In genomic region chr4:95193391-95194224, GRCh38 we compare ENCODE assay signal across 16 cellular contexts.
DNase-seq lines count a peak whose midpoint lies in the region; ATAC-seq and TF ChIP-seq lines count a peak whose summit lies in the region.
"Had no signal": no experiment of that assay in that cellular context is flagged by ENCODE, and none has a peak within 500 bp of the region (broad histone marks: within the 10 kb centered on the region; RNA-seq: fewer than 3 reads in every experiment).

No MANE protein-coding gene starts in this region.

- DNase-seq in DND-41: no peak
- peak in 36 of 42 donors; percentile 8 to 76 (median 48) for DNase-seq in head of caudate nucleus
- no peak for DNase-seq in trophoblast cell
- no peak for DNase-seq in HEK293T (ENCODE audit: extremely low spot score)
- no peak for DNase-seq in T-helper 1 cell
- DNase-seq: AML-193; cortex of kidney; NCI-H187 treated with DMSO at 0.1 percent for 48 hours; sigmoid colon; stimulated activated CD4-positive, alpha-beta T cell treated with anti-CD3 and anti-CD28 coated beads, Interleukin-4, amount 100 ng/mL, for 1 hour had no signal

- H3K4ac ChIP-seq in trophoblast cell (ENCODE audit: low read depth, low read length): no peak overlapping the region

- H3K79me2 ChIP-seq in DND-41 (ENCODE audit: insufficient read depth, low read length) (no peaks in the 10 kb centered on the region), trophoblast cell (ENCODE audit: control insufficient read depth, insufficient read depth, low read length, poor library complexity) (no peaks in the 10 kb centered on the region)

- WGBS in trophoblast cell (ENCODE audit: extremely low coverage, insufficient coverage, insufficient read length): no CpG with 5 or more reads among the region's 22 CpGs

- TF ChIP-seq CTCF in DND-41 (IDR thresholded peaks at IDR 0.05; ENCODE audit: borderline replicate concordance, extremely low read depth, low read length, poor library complexity, severe bottlenecking): no peak

- H3K23ac ChIP-seq in trophoblast cell (ENCODE audit: low read length): no peak overlapping the region

- POLR2A ChIA-PET in HEK293T (lab: Yijun Ruan, JAX): no interaction called here

- H4K12ac ChIP-seq in trophoblast cell (ENCODE audit: low read depth, low read length): no peak overlapping the region

- H3K9ac ChIP-seq in DND-41 (ENCODE audit: low read depth, low read length) (no peak overlapping the region), trophoblast cell (ENCODE audit: low read length) (no peak overlapping the region)

- no peak overlapping the region for H2AK5ac ChIP-seq in trophoblast cell (ENCODE audit: low read length)

- H4K8ac ChIP-seq in trophoblast cell (ENCODE audit: low read depth, low read length): no peak overlapping the region

- H3K27me3 ChIP-seq in DND-41 (ENCODE audit: insufficient read depth, low read length, poor library complexity): no peaks in the 10 kb centered on the region
- H3K27me3 ChIP-seq in trophoblast cell (ENCODE audit: insufficient read depth, low read length): no peaks in the 10 kb centered on the region
- H3K27me3 ChIP-seq: sigmoid colon, suprapubic skin had no signal

- H3K36me3 ChIP-seq in DND-41 (ENCODE audit: insufficient read depth, low read length): no peaks in the 10 kb centered on the region
- H3K36me3 ChIP-seq in trophoblast cell (ENCODE audit: control insufficient read depth in 1 of 2, insufficient read depth in 2 of 2, low read length in 2 of 2): peaks cover 10 to 18% of the 10 kb centered on the region in 2 experiments
- H3K36me3 ChIP-seq: gastroesophageal sphincter, sigmoid colon, suprapubic skin had no signal

- no peak overlapping the region for H2BK12ac ChIP-seq in trophoblast cell (ENCODE audit: low read length)

- ATAC-seq in DND-41 (ENCODE audit: insufficient read depth, low read depth) (no peak), HG02852 (IDR thresholded peaks at IDR 0.05; ENCODE audit: unreplicated experiment) (no peak)
- ATAC-seq: gastroesophageal sphincter, Panc1 had no signal

- H2AFZ ChIP-seq in DND-41 (ENCODE audit: low read depth, low read length): peak overlapping the region; percentile 15; the same call in 1 of the 2 replicates
- no peak overlapping the region for H2AFZ ChIP-seq in trophoblast cell (ENCODE audit: insufficient read depth, low read length, poor library complexity)

- peak; percentile 30; the same call in 1 of the 2 replicates for TF ChIP-seq POLR2A in Raji (IDR thresholded peaks at IDR 0.05; ENCODE audit: insufficient read depth, low read depth, low read length)

- CTCF ChIA-PET in HEK293T (lab: Yijun Ruan, JAX): no interaction called here

- H3K18ac ChIP-seq in trophoblast cell (ENCODE audit: low read length): no peak overlapping the region

- peak overlapping the region; percentile 33 for H4K91ac ChIP-seq in trophoblast cell (ENCODE audit: low read depth, low read length)

- H3K79me1 ChIP-seq in trophoblast cell (ENCODE audit: low read length): peaks cover 8% of the 10 kb centered on the region

- no peak overlapping the region for H3K4me2 ChIP-seq in DND-41 (ENCODE audit: insufficient read depth, low read length)
- no peak overlapping the region for H3K4me2 ChIP-seq in trophoblast cell (ENCODE audit: low read length)

- H2BK5ac ChIP-seq in trophoblast cell (ENCODE audit: low read depth, low read length, poor library complexity): no peak overlapping the region

- H2BK120ac ChIP-seq in trophoblast cell (ENCODE audit: insufficient read depth, low read length, poor library complexity): no peak overlapping the region

- no peaks in the 10 kb centered on the region for H4K20me1 ChIP-seq in DND-41 (ENCODE audit: insufficient read depth, low read length)

- intact Hi-C loops in head of caudate nucleus (cut with DNase I): no loop called here

- H3K14ac ChIP-seq in trophoblast cell (ENCODE audit: low read length): peak overlapping the region; percentile 8

- H3K9me3 ChIP-seq in DND-41 (ENCODE audit: insufficient read depth, low read length, severe bottlenecking) (no peaks in the 10 kb centered on the region), trophoblast cell (ENCODE audit: insufficient read depth, low read depth, low read length) (peaks cover 2% of the 10 kb centered on the region)
- H3K9me3 ChIP-seq: gastroesophageal sphincter, sigmoid colon, suprapubic skin had no signal

- H3K4me3 ChIP-seq in DND-41 (ENCODE audit: low read depth in 1 of 2, low read length in 2 of 2) (no peak overlapping the region), trophoblast cell (ENCODE audit: low read depth, low read length) (no peak overlapping the region)
- H3K4me3 ChIP-seq: gastroesophageal sphincter, sigmoid colon, suprapubic skin had no signal

- H3K27ac ChIP-seq in DND-41 (ENCODE audit: low read length) (no peak overlapping the region), trophoblast cell (ENCODE audit: low read depth, low read length) (peak overlapping the region; percentile 36)
- H3K27ac ChIP-seq: epithelial cell of prostate, gastroesophageal sphincter, sigmoid colon, suprapubic skin had no signal

- H3K4me1 ChIP-seq in DND-41 (ENCODE audit: insufficient read depth, low read length) (peaks cover 7% of the 10 kb centered on the region), trophoblast cell (ENCODE audit: control insufficient read depth in 1 of 2, insufficient read depth in 2 of 2, low read length in 2 of 2) (peaks cover 6 to 8% of the 10 kb centered on the region in 2 experiments)
- H3K4me1 ChIP-seq: gastroesophageal sphincter, suprapubic skin had no signal

TF ChIP-seq in HEK293T, 16 proteins besides CTCF, POLR2A, EP300 and RAD21:
- TF ChIP-seq FOXK2 (IDR thresholded peaks at IDR 0.05) (no peak), LEF1 (IDR thresholded peaks at IDR 0.05; ENCODE audit: borderline replicate concordance) (no peak), TARDBP (IDR thresholded peaks at IDR 0.05) (no peak), SUZ12 (IDR thresholded peaks at IDR 0.05) (no peak), BHLHE40 (IDR thresholded peaks at IDR 0.05; ENCODE audit: borderline replicate concordance) (no peak), HDGF (IDR thresholded peaks at IDR 0.05; ENCODE audit: borderline replicate concordance) (no peak), FOXA1 (IDR thresholded peaks at IDR 0.05) (no peak), ARNT (IDR thresholded peaks at IDR 0.05) (no peak), PKNOX1 (IDR thresholded peaks at IDR 0.05) (no peak), ZNF384 (IDR thresholded peaks at IDR 0.05) (no peak), FOXM1 (IDR thresholded peaks at IDR 0.05; ENCODE audit: borderline replicate concordance) (no peak), SP1 (IDR thresholded peaks at IDR 0.05) (no peak), NFRKB (IDR thresholded peaks at IDR 0.05) (no peak), CTBP1 (IDR thresholded peaks at IDR 0.05; ENCODE audit: borderline replicate concordance) (no peak), L3MBTL2 (conservative IDR thresholded peaks at IDR 0.05) (no peak), ELF4 (IDR thresholded peaks at IDR 0.05) (no peak)

Comparison
In these comparisons a context has a peak if more than half of its experiments do, and no peak if none do; other contexts are left out.
1. DNase-seq: peak in head of caudate nucleus (36 of 42); none in DND-41 (single experiment), trophoblast cell (0 of 2), HEK293T (single experiment) and T-helper 1 cell (0 of 5).